Comparison of ENCODE assay signal across 11 cellular contexts in the genomic region with DNA sequence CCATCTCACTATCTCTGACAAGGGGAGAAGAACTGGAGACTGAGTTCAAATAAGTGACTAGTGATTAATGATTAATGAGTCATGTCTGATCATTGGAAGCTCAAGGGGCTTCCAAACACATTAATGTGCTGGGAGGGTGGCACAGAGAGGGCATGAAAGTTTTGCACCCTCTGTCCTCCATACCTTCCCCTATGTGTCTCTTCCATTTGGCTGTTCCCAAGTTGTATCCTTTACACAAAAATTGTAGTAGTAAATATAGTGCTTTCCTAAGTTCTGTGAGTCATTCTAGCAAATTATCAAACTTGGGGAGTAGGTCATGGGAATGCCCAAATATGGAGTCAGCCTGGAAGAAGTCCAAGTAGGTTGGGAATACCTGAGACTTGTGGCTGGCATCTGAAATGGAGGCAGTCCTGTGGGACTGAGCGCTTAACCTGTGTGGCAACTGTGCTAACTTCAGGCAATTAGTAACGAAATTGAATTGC.
A peak's percentile ranks its signal among the peaks of the same experiment; 100 is the strongest.
DNase-seq lines count a peak whose midpoint lies in the region; ATAC-seq and TF ChIP-seq lines count a peak whose summit lies in the region.
"Had no signal": no experiment of that assay in that cellular context is flagged by ENCODE, and none has a peak within 500 bp of the region (broad histone marks: within the 10 kb centered on the region; RNA-seq: fewer than 3 reads in every experiment).

No MANE protein-coding gene starts in this region.

- ATAC-seq in HG03457 (IDR thresholded peaks at IDR 0.05; ENCODE audit: unreplicated experiment): no peak

- no peaks in the 10 kb centered on the region for H3K27me3 ChIP-seq in brain microvascular endothelial cell (replicated peaks)

- H3K36me3 ChIP-seq in brain microvascular endothelial cell (replicated peaks): no peaks in the 10 kb centered on the region

- H3K27ac ChIP-seq in brain microvascular endothelial cell: peak overlapping the region; percentile 27
- H3K27ac ChIP-seq: C4-2B had no signal

- no peak overlapping the region for H3K4me3 ChIP-seq in brain microvascular endothelial cell (ENCODE audit: low read depth, low read length)

- DNase-seq in ACHN (peak; percentile 91), HPDE6-E6E7 (ENCODE audit: extremely low spot score) (peak; percentile 33), brain microvascular endothelial cell (no peak), kidney tubule cell (ENCODE audit: low spot score) (peak; percentile 99), DMS114 treated with DMSO at 0.1 percent for 48 hours (lab: John Stamatoyannopoulos, UW; ENCODE audit: unreplicated experiment) (no peak), midbrain (lab: John Stamatoyannopoulos, UW) (no peak), UCSD-AML1 (lab: John Stamatoyannopoulos, UW; ENCODE audit: unreplicated experiment) (no peak)
- DNase-seq: activated T-cell treated with anti-CD3 and anti-CD28 coated beads for 4 hours, NCI-H1417 treated with DMSO at 0.1 percent for 48 hours had no signal

- in situ Hi-C loops in ACHN (cut with HindIII; ENCODE audit: low pct_ligation_motif_present, low pct_unique_long_range_greater_than_20kb, low sequenced_read_pairs): no loop called here
- in situ Hi-C loops in brain microvascular endothelial cell (cut with HindIII; ENCODE audit: low pct_ligation_motif_present, low sequenced_read_pairs): no loop called here

- no peak for TF ChIP-seq CTCF in brain microvascular endothelial cell (IDR thresholded peaks at IDR 0.05; ENCODE audit: low read depth, low read length, missing control alignments)

Comparison
In these comparisons a context has a peak if more than half of its experiments do, and no peak if none do; other contexts are left out.
1. DNase-seq: peak in ACHN (single experiment), HPDE6-E6E7 (single experiment) and kidney tubule cell (single experiment); none in brain microvascular endothelial cell (single experiment), DMS114 treated with DMSO at 0.1 percent for 48 hours (single experiment), midbrain (single experiment) and UCSD-AML1 (single experiment).